In the genomic region with DNA sequence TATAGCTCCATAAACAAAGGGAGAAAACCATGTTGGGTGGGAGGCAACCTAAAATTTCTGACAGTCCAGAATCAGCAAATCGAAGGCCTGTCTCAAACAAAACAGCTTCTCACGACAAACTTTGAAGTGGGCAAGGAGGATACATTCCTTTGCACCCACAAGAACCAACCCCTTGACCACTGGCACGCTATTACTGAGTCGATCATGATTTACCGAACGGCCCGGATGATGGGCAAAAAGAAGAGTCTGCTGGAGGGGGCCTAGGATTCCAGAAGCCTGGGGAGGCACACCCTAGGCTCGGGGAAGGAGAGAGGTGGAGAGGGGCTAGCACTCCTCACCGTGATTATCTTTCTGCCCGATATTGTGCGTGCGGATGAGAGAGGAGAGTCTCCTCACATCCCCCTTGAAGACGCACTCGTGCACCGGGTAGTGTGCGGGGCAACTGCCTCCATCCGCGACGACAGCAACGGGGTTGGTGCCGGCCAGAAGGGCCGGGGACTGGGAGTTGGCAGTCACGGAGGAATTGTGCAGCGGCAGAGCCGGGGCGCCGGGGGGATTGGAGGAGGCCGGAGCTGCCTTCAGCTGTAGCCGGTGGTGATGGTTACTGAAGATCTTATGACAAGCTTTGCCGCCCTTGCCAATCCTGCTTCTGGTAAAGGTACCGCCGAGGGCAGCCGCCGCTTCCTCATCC, we compare ENCODE assay signal across 8 cellular contexts. TPM values are rescaled to one million over a fixed set of nuclear protein-coding genes. Genes with fewer than 3 reads are reported as not detected.
A peak's percentile ranks its signal among the peaks of the same experiment; 100 is the strongest.
DNase-seq lines count a peak whose midpoint lies in the region; ATAC-seq and TF ChIP-seq lines count a peak whose summit lies in the region.

No MANE protein-coding gene starts in this region.

- ATAC-seq in GM19035 (IDR thresholded peaks at IDR 0.05; ENCODE audit: unreplicated experiment) (peak; percentile 30), HG03175 (IDR thresholded peaks at IDR 0.05; ENCODE audit: unreplicated experiment) (peak; percentile 25)

- H3K36me3 ChIP-seq in CD4-positive, alpha-beta memory T cell (ENCODE audit: insufficient read depth, low read length): no peaks in the 10 kb centered on the region

- no peaks in the 10 kb centered on the region for H3K27me3 ChIP-seq in CD4-positive, alpha-beta memory T cell (ENCODE audit: insufficient read depth, low read length)
- no peaks in the 10 kb centered on the region for H3K27me3 ChIP-seq in layer of hippocampus (ENCODE audit: control insufficient read depth, insufficient read depth, low read length)

- POLR2A ChIA-PET in CD4-positive, alpha-beta memory T cell (lab: Charles Lee; ENCODE audit: partially characterized antibody): interaction anchor here (1.0 to 3.9 kb wide), 9 partner anchors 10 to 727 kb away, joined by 4 to 100 read pairs (median 8); partner anchors contain the start of genes CTH, LRRC40, SRSF11 and ZRANB2
- POLR2A ChIA-PET in RWPE1 (lab: Yijun Ruan, JAX; ENCODE audit: low non-redundant PET): interaction anchor here (0.5 to 1.7 kb wide), 2 partner anchors 37 to 57 kb away, joined by 4 to 9 read pairs; partner anchors contain the start of gene CTH
- POLR2A ChIA-PET in MCF 10A (lab: Yijun Ruan, JAX): interaction anchor here (0.6 to 5.5 kb wide), 27 partner anchors 9 to 1013 kb away, joined by 3 to 169 read pairs (median 4); partner anchors contain the start of genes CTH, LRRC40, SRSF11 and ZRANB2

- H3K4me1 Mint-ChIP-seq in CD4-positive, alpha-beta memory T cell: peaks cover 30 to 60% (median 46%) of the 10 kb centered on the region in 4 donors
- peaks cover 16% of the 10 kb centered on the region for H3K4me1 Mint-ChIP-seq in MCF 10A (ENCODE audit: insufficient read depth, unreplicated experiment)

- H3K4me3 ChIP-seq in CD4-positive, alpha-beta memory T cell (ENCODE audit: low read length in 2 of 2): peak overlapping the region; percentile 18 to 89

- peaks cover 53% of the 10 kb centered on the region for H3K4me1 ChIP-seq in CD4-positive, alpha-beta memory T cell (ENCODE audit: insufficient read depth, low read length)

- H3K27ac ChIP-seq in CD4-positive, alpha-beta memory T cell (ENCODE audit: low read depth, low read length): peak overlapping the region; percentile 92
- H3K27ac ChIP-seq in RWPE1: peak overlapping the region; percentile 90
- peak overlapping the region; percentile 91 for H3K27ac ChIP-seq in layer of hippocampus (ENCODE audit: low read depth, low read length)

- H3K9me3 ChIP-seq in CD4-positive, alpha-beta memory T cell (ENCODE audit: control insufficient read depth in 1 of 2, low read length in 2 of 2): no peaks in the 10 kb centered on the region

- TF ChIP-seq CTCF in RWPE1 (conservative IDR thresholded peaks at IDR 0.05; ENCODE audit: low read depth): no peak
- TF ChIP-seq CTCF in MCF 10A (IDR thresholded peaks at IDR 0.05; ENCODE audit: unreplicated experiment): no peak

- peaks cover 0 to 5% (median 0%) of the 10 kb centered on the region in 8 donors for H3K9me3 Mint-ChIP-seq in CD4-positive, alpha-beta memory T cell
- no peaks in the 10 kb centered on the region for H3K9me3 Mint-ChIP-seq in MCF 10A (ENCODE audit: unreplicated experiment)

- no TSS peak for BruUV-seq in MCF 10A (replicated peaks; lab: Mats Ljungman, UMichigan)

- intact Hi-C loops in CD4-positive, alpha-beta memory T cell (cut with micrococcal nuclease): loop anchor here (1.0 kb wide), 4 partner anchors 58 to 728 kb away; partner anchors contain the start of genes CTH, LRRC40, SRSF11 and ZRANB2
- intact Hi-C loops in MCF 10A (cut with micrococcal nuclease): loop anchor here (1.0 to 5.0 kb wide), 4 partner anchors 58 to 157 kb away; partner anchors contain the start of genes CTH and LRRC40

- peak in 2 of 5 donors; percentile 4 to 9 for DNase-seq in CD4-positive, alpha-beta memory T cell
- DNase-seq in RWPE1 (ENCODE audit: low spot score) (peak; percentile 49), MCF 10A (ENCODE audit: unreplicated experiment) (peak; percentile 51), GDM1 (lab: John Stamatoyannopoulos, UW) (no peak)
- DNase-seq in stimulated activated CD4-positive, alpha-beta T cell treated with anti-CD3 and anti-CD28 coated beads, Interleukin-4, amount 100 ng/mL, for 48 hours (ENCODE audit: low read depth in 2 of 2): peak; percentile 14 to 21

- peaks cover 3 to 24% of the 10 kb centered on the region in 2 donors for H3K36me3 Mint-ChIP-seq in CD4-positive, alpha-beta memory T cell
- peaks cover 4% of the 10 kb centered on the region for H3K36me3 Mint-ChIP-seq in MCF 10A (ENCODE audit: insufficient read depth, unreplicated experiment)

- peak overlapping the region; percentile 90 to 99 (median 95) for H3K4me3 Mint-ChIP-seq in CD4-positive, alpha-beta memory T cell
- H3K4me3 Mint-ChIP-seq in MCF 10A (ENCODE audit: unreplicated experiment): peak overlapping the region; percentile 98

- CTCF ChIA-PET in CD4-positive, alpha-beta memory T cell (lab: Charles Lee; ENCODE audit: partially characterized antibody): interaction anchor here (1.0 to 1.6 kb wide), 4 partner anchors 36 to 132 kb away, joined by 3 to 12 read pairs (median 4); partner anchors contain the start of genes CTH and SRSF11
- CTCF ChIA-PET in RWPE1 (lab: Yijun Ruan, JAX) (interaction anchor here (0.6 kb wide), 1 partner anchor 43 kb away, joined by 3 read pairs; no protein-coding TSS in a partner anchor), MCF 10A (lab: Yijun Ruan, JAX) (interaction anchor here (0.6 to 0.7 kb wide), 3 partner anchors 18 to 221 kb away, joined by 3 to 4 read pairs (median 3); no protein-coding TSS in a partner anchor)

- no peaks in the 10 kb centered on the region for H3K27me3 Mint-ChIP-seq in CD4-positive, alpha-beta memory T cell
- no peaks in the 10 kb centered on the region for H3K27me3 Mint-ChIP-seq in MCF 10A (ENCODE audit: insufficient read depth, unreplicated experiment)

- H3K27ac Mint-ChIP-seq in CD4-positive, alpha-beta memory T cell: peak overlapping the region; percentile 96 to 100 (median 99)
- H3K27ac Mint-ChIP-seq in MCF 10A (ENCODE audit: low read depth, unreplicated experiment): peak overlapping the region; percentile 99

RNA-seq across cellular contexts. Expression of gene ANKRD13C, which starts 0.7 kb away (rescaled TPM):
- total RNA-seq in CD4-positive, alpha-beta memory T cell: 10 to 100 TPM; 29.1 to 34.0 TPM
- polyA plus RNA-seq in CD4-positive, alpha-beta memory T cell: 10 to 100 TPM; 12.9 to 16.7 TPM
- 17.8 and 18.9 TPM in 2 replicates for total RNA-seq in MCF 10A (2022)

RNA-seq across cellular contexts. Expression of gene CTH, which starts 57.3 kb away (rescaled TPM):
- 1 to 10 TPM; 2.0 to 2.9 TPM for total RNA-seq in CD4-positive, alpha-beta memory T cell
- polyA plus RNA-seq in CD4-positive, alpha-beta memory T cell: 1 to 10 TPM; 1.3 to 1.9 TPM
- total RNA-seq in MCF 10A (2022): 3.4 TPM in 2 replicates
